ENCODE assay signal across 18 cellular contexts in the genomic region with DNA sequence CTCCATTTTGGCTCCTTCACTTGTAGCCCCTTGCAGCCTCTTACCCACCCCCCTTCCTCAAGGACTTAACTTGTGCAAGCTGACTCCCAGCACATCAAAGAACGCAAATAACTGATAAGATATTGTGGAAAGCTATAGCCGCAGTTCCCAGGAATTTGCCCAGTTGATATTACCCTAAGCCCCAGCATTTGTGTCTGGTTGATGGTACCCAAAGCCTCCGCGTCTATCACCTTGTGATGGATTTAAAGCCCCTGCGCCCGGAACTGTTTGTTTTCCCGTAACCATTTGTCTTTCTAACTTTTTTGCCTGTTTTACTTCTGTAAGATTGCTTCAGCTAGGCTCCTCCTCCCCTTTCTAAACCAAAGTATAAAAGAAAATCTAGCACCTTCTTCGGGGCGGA. TPM values are rescaled to one million over a fixed set of nuclear protein-coding genes. Genes with fewer than 3 reads are reported as not detected.
A peak's percentile ranks its signal among the peaks of the same experiment; 100 is the strongest.
DNase-seq lines count a peak whose midpoint lies in the region; ATAC-seq and TF ChIP-seq lines count a peak whose summit lies in the region.
"Had no signal": no experiment of that assay in that cellular context is flagged by ENCODE, and none has a peak within 500 bp of the region (broad histone marks: within the 10 kb centered on the region; RNA-seq: fewer than 3 reads in every experiment).

No MANE protein-coding gene starts in this region.

- TF ChIP-seq CTCF in Caco-2 (IDR thresholded peaks at IDR 0.05; ENCODE audit: insufficient read depth in 1 of 2, low read depth in 1 of 2, low read length in 1 of 2, severe bottlenecking in 1 of 2, unreplicated experiment in 1 of 2) = no peak
- no peak for TF ChIP-seq CTCF in Loucy (conservative IDR thresholded peaks at IDR 0.05; ENCODE audit: low read length)
- no peak for TF ChIP-seq CTCF in nephron progenitor cell (IDR thresholded peaks at IDR 0.05)
- TF ChIP-seq CTCF in left lung (IDR thresholded peaks at IDR 0.05) = no peak
- TF ChIP-seq CTCF in GM13977 (IDR thresholded peaks at IDR 0.05; ENCODE audit: extremely low read depth, insufficient read depth, missing control alignments) = no peak

- H3K9me3 Mint-ChIP-seq in Caco-2 (ENCODE audit: unreplicated experiment) = no peaks in the 10 kb centered on the region
- no peaks in the 10 kb centered on the region for H3K9me3 Mint-ChIP-seq in effector memory CD8-positive, alpha-beta T cell
- H3K9me3 Mint-ChIP-seq in nephron progenitor cell = peaks cover 10% of the 10 kb centered on the region
- peaks cover 8% of the 10 kb centered on the region for H3K9me3 Mint-ChIP-seq in activated CD4-positive, alpha-beta T cell treated with anti-CD3 and anti-CD28 coated beads, Interleukin-2, amount 10 ng/mL, durations not matched to agents 24 days and 14 days

- no peaks in the 10 kb centered on the region for H3K9me2 ChIP-seq in Loucy (replicated peaks; ENCODE audit: low read depth, low read length)

- DNase-seq in Caco-2 (peak; percentile 23 to 38), nephron progenitor cell (no peak), left lung (no peak), GM13977 (ENCODE audit: low spot score) (no peak)
- no peak for DNase-seq in effector memory CD8-positive, alpha-beta T cell
- no peak for DNase-seq in activated CD4-positive, alpha-beta T cell treated with anti-CD3 and anti-CD28 coated beads, Interleukin-2, amount 10 ng/mL, durations not matched to agents 24 days and 14 days
- DNase-seq: ACHN, C1 segment of cervical spinal cord, KG1, MV-4-11, NCI-H1694 treated with DMSO at 0.1 percent for 48 hours, NCI-H510A, NCI-H748 treated with DMSO at 0.1 percent for 48 hours, SHP77 had no signal

- peak overlapping the region; percentile 94 for H3K4me2 ChIP-seq in Loucy (ENCODE audit: low read depth, low read length, poor library complexity, severe bottlenecking)

- peak overlapping the region; percentile 70 for H3K27ac Mint-ChIP-seq in Caco-2 (ENCODE audit: unreplicated experiment)
- H3K27ac Mint-ChIP-seq in effector memory CD8-positive, alpha-beta T cell = peak overlapping the region; percentile 26 to 69
- H3K27ac Mint-ChIP-seq in nephron progenitor cell = peak overlapping the region; percentile 85
- H3K27ac Mint-ChIP-seq in activated CD4-positive, alpha-beta T cell treated with anti-CD3 and anti-CD28 coated beads, Interleukin-2, amount 10 ng/mL, durations not matched to agents 24 days and 14 days = no peak overlapping the region

- no peak for ATAC-seq in effector memory CD8-positive, alpha-beta T cell (replicated peaks)
- ATAC-seq in GM18870 (IDR thresholded peaks at IDR 0.05; ENCODE audit: unreplicated experiment) = no peak
- ATAC-seq in left lung = no peak
- ATAC-seq: GM12878 had no signal

- peaks cover 92% of the 10 kb centered on the region for H3K79me2 ChIP-seq in Loucy (ENCODE audit: insufficient read depth, low read length)

- H3K27me3 Mint-ChIP-seq in Caco-2 (ENCODE audit: insufficient read depth, unreplicated experiment) (no peaks in the 10 kb centered on the region), nephron progenitor cell (ENCODE audit: low read depth, poor library complexity) (no peaks in the 10 kb centered on the region)
- no peaks in the 10 kb centered on the region for H3K27me3 Mint-ChIP-seq in effector memory CD8-positive, alpha-beta T cell
- H3K27me3 Mint-ChIP-seq in activated CD4-positive, alpha-beta T cell treated with anti-CD3 and anti-CD28 coated beads, Interleukin-2, amount 10 ng/mL, durations not matched to agents 24 days and 14 days = no peaks in the 10 kb centered on the region

- peaks cover 75% of the 10 kb centered on the region for H4K20me1 ChIP-seq in Loucy (ENCODE audit: insufficient read depth, low read length, poor library complexity, severe bottlenecking)

- H3K4me1 Mint-ChIP-seq in Caco-2 (ENCODE audit: low read depth, unreplicated experiment) = peaks cover 29% of the 10 kb centered on the region
- H3K4me1 Mint-ChIP-seq in effector memory CD8-positive, alpha-beta T cell (ENCODE audit: low read depth in 2 of 2) = peaks cover 31 to 71% of the 10 kb centered on the region in 2 donors
- H3K4me1 Mint-ChIP-seq in nephron progenitor cell = peaks cover 52% of the 10 kb centered on the region
- H3K4me1 Mint-ChIP-seq in activated CD4-positive, alpha-beta T cell treated with anti-CD3 and anti-CD28 coated beads, Interleukin-2, amount 10 ng/mL, durations not matched to agents 24 days and 14 days = peaks cover 53% of the 10 kb centered on the region

- H3K4me1 ChIP-seq in Caco-2 (peaks cover 27% of the 10 kb centered on the region), Loucy (ENCODE audit: insufficient read depth, low read length, poor library complexity, severe bottlenecking) (peaks cover 41% of the 10 kb centered on the region), left lung (peaks cover 13 to 34% of the 10 kb centered on the region in 2 donors)

- H3K4me3 Mint-ChIP-seq in Caco-2 (ENCODE audit: unreplicated experiment) = peak overlapping the region; percentile 35
- no peak overlapping the region for H3K4me3 Mint-ChIP-seq in effector memory CD8-positive, alpha-beta T cell
- H3K4me3 Mint-ChIP-seq in nephron progenitor cell = peak overlapping the region; percentile 56
- no peak overlapping the region for H3K4me3 Mint-ChIP-seq in activated CD4-positive, alpha-beta T cell treated with anti-CD3 and anti-CD28 coated beads, Interleukin-2, amount 10 ng/mL, durations not matched to agents 24 days and 14 days

- H3K9ac ChIP-seq in Loucy (ENCODE audit: low read depth, low read length, poor library complexity, severe bottlenecking) = no peak overlapping the region

- POLR2A ChIA-PET in Caco-2 (lab: Charles Lee) = no interaction called here

- H3K36me3 ChIP-seq in Caco-2 (ENCODE audit: control insufficient read depth, insufficient read depth, low read length) (no peaks in the 10 kb centered on the region), Loucy (ENCODE audit: insufficient read depth, low read length) (peaks cover 51% of the 10 kb centered on the region; the same call in 1 of the 2 replicates), left lung (peaks cover 0 to 62% of the 10 kb centered on the region in 2 donors)

- no TSS peak for BruUV-seq in Caco-2 (replicated peaks; lab: Mats Ljungman, UMichigan)

- no peaks in the 10 kb centered on the region for H3F3A ChIP-seq in Loucy (ENCODE audit: low read depth)

- in situ Hi-C loops in GM13977 (cut with MboI; ENCODE audit: low pct_unique_long_range_greater_than_20kb, low sequenced_read_pairs, unreplicated experiment) = no loop called here

- H3K27me3 ChIP-seq in Caco-2 (replicated peaks; ENCODE audit: control insufficient read depth, insufficient read depth, low read length) (no peaks in the 10 kb centered on the region), Loucy (ENCODE audit: insufficient read depth, low read length, poor library complexity, severe bottlenecking) (no peaks in the 10 kb centered on the region), left lung (no peaks in the 10 kb centered on the region)

- H3K9me3 ChIP-seq in Caco-2 (no peaks in the 10 kb centered on the region), Loucy (ENCODE audit: insufficient read depth, low read depth, low read length) (no peaks in the 10 kb centered on the region), left lung (no peaks in the 10 kb centered on the region)

- CTCF ChIA-PET in Caco-2 (lab: Charles Lee) = interaction anchor here (1.1 kb wide), 1 partner anchor 275 kb away, joined by 4 read pairs; no protein-coding TSS in a partner anchor

- H3K36me3 Mint-ChIP-seq in Caco-2 (ENCODE audit: insufficient read depth, unreplicated experiment) (peaks cover 90% of the 10 kb centered on the region), nephron progenitor cell (ENCODE audit: low read depth) (peaks cover 66% of the 10 kb centered on the region)
- H3K36me3 Mint-ChIP-seq in effector memory CD8-positive, alpha-beta T cell (ENCODE audit: insufficient read depth) = peaks cover 47% of the 10 kb centered on the region
- peaks cover 73% of the 10 kb centered on the region for H3K36me3 Mint-ChIP-seq in activated CD4-positive, alpha-beta T cell treated with anti-CD3 and anti-CD28 coated beads, Interleukin-2, amount 10 ng/mL, durations not matched to agents 24 days and 14 days (ENCODE audit: low read depth)

- intact Hi-C loops in Caco-2 (cut with micrococcal nuclease; ENCODE audit: unreplicated experiment) = no loop called here
- intact Hi-C loops in activated CD4-positive, alpha-beta T cell treated with anti-CD3 and anti-CD28 coated beads, Interleukin-2, amount 10 ng/mL, durations not matched to agents 24 days and 14 days (cut with micrococcal nuclease) = no loop called here
- intact Hi-C loops in left lung (cut with DNase I) = no loop called here

- H3K4me3 ChIP-seq in Caco-2 (ENCODE audit: low read depth, low read length) = no peak overlapping the region
- no peak overlapping the region for H3K4me3 ChIP-seq in Loucy (ENCODE audit: low read length, poor library complexity, severe bottlenecking)
- H3K4me3 ChIP-seq in left lung = no peak overlapping the region
- H3K4me3 ChIP-seq: SK-N-MC had no signal

- no peak overlapping the region for H2AFZ ChIP-seq in Loucy (ENCODE audit: low read length)

- H3K27ac ChIP-seq in left lung = no peak overlapping the region
- H3K27ac ChIP-seq: SK-N-MC had no signal

RNA-seq across cellular contexts. Expression of a gene that starts 5.9 kb away (rescaled TPM):
- 177 and 184 TPM in 2 replicates for total RNA-seq in Caco-2 (2022)
- total RNA-seq in activated CD4-positive, alpha-beta T cell treated with anti-CD3 and anti-CD28 coated beads, Interleukin-2, amount 10 ng/mL, durations not matched to agents 24 days and 14 days = 206 and 214 TPM in 2 replicates
- total RNA-seq in left lung = 100 to 1,000 TPM in 1 of 2 donors, 10 to 100 TPM in 1; 80.7 to 126 TPM

RNA-seq across cellular contexts. Expression of a gene that starts 6.2 kb away (rescaled TPM):
- total RNA-seq in Caco-2 (2022) (23.8 and 32.8 TPM in 2 replicates), left lung (10 to 100 TPM; 32.3 to 35.0 TPM)
- total RNA-seq in activated CD4-positive, alpha-beta T cell treated with anti-CD3 and anti-CD28 coated beads, Interleukin-2, amount 10 ng/mL, durations not matched to agents 24 days and 14 days = 43.8 and 46.9 TPM in 2 replicates

RNA-seq across cellular contexts. Expression of a gene that starts 59.4 kb away (rescaled TPM):
- total RNA-seq in Caco-2 (2022) (0.67 and 1.1 TPM in 2 replicates), left lung (1 to 10 TPM in 1 of 2 donors, not detected in 1; 4.6 TPM)
- total RNA-seq in activated CD4-positive, alpha-beta T cell treated with anti-CD3 and anti-CD28 coated beads, Interleukin-2, amount 10 ng/mL, durations not matched to agents 24 days and 14 days = not detected in 2 replicates
- total RNA-seq: GM12878 had no signal

Comparison
In these comparisons a context has a peak if more than half of its experiments do, and no peak if none do; other contexts are left out.
1. DNase-seq: peak in Caco-2 (2 of 2); none in effector memory CD8-positive, alpha-beta T cell (0 of 3), nephron progenitor cell (single experiment), activated CD4-positive, alpha-beta T cell treated with anti-CD3 and anti-CD28 coated beads, Interleukin-2, amount 10 ng/mL, durations not matched to agents 24 days and 14 days (single experiment), left lung (0 of 2) and GM13977 (single experiment).
2. H3K4me3 Mint-ChIP-seq: peak in Caco-2 (single experiment) and nephron progenitor cell (single experiment); none in effector memory CD8-positive, alpha-beta T cell (0 of 2) and activated CD4-positive, alpha-beta T cell treated with anti-CD3 and anti-CD28 coated beads, Interleukin-2, amount 10 ng/mL, durations not matched to agents 24 days and 14 days (single experiment).